In the genomic region with DNA sequence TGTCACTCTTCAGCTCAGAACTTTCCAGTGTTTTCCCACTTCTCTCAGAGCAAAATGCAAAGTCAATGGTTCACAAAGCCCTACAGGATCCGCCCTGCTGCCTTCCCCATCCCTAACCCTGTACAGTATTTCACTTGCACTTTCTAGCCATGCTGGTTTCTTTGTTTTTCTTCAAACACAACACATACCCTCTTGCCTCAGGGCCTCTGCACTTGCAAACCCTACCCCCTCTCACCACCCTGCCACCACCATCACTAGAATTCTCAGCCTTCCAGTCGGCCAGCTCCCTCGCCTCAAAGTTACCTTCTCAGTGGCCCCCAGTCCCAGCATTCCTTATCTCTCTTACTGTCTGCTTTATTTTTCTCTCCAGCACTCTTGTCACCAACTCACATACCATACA, we compare ENCODE assay signal across 28 cellular contexts. TPM values are rescaled to one million over a fixed set of nuclear protein-coding genes. Genes with fewer than 3 reads are reported as not detected.
A peak's percentile ranks its signal among the peaks of the same experiment; 100 is the strongest.
DNase-seq lines count a peak whose midpoint lies in the region; ATAC-seq and TF ChIP-seq lines count a peak whose summit lies in the region.
"Had no signal": no experiment of that assay in that cellular context is flagged by ENCODE, and none has a peak within 500 bp of the region (broad histone marks: within the 10 kb centered on the region; RNA-seq: fewer than 3 reads in every experiment).

No MANE protein-coding gene starts in this region.

- H2AFZ ChIP-seq in PC-3 (ENCODE audit: low read length) (no peak overlapping the region), fibroblast of lung (ENCODE audit: low read length) (no peak overlapping the region)

- no peaks in the 10 kb centered on the region for H3K36me3 Mint-ChIP-seq in Calu3 (ENCODE audit: insufficient read depth, unreplicated experiment)
- no peaks in the 10 kb centered on the region for H3K36me3 Mint-ChIP-seq in progenitor cell of endocrine pancreas (ENCODE audit: insufficient read depth)
- H3K36me3 Mint-ChIP-seq: IgD-negative memory B cell; natural killer cell treated with Interleukin-12 subunit alpha and Interleukin-12 subunit beta and Interleukin-15 and Interleukin-18, amount 100 ng/mL, for 72 hours had no signal

- no peak for TF ChIP-seq CTCF in Calu3 (IDR thresholded peaks at IDR 0.05; ENCODE audit: unreplicated experiment)
- TF ChIP-seq CTCF in PC-3 (conservative IDR thresholded peaks at IDR 0.05; ENCODE audit: low read depth, low read length): no peak
- no peak for TF ChIP-seq CTCF in fibroblast of lung (conservative IDR thresholded peaks at IDR 0.05 in 1 of 2, IDR thresholded peaks at IDR 0.05 in 1 of 2; ENCODE audit: low read depth in 1 of 2, low read length in 2 of 2)
- no peak for TF ChIP-seq CTCF in progenitor cell of endocrine pancreas (IDR thresholded peaks at IDR 0.05; ENCODE audit: unreplicated experiment)

- H3K27me3 Mint-ChIP-seq in Calu3 (ENCODE audit: unreplicated experiment) (no peaks in the 10 kb centered on the region), progenitor cell of endocrine pancreas (no peaks in the 10 kb centered on the region)
- H3K27me3 Mint-ChIP-seq: IgD-negative memory B cell had no signal

- no peaks in the 10 kb centered on the region for H3K79me2 ChIP-seq in PC-3 (ENCODE audit: low read length)
- no peaks in the 10 kb centered on the region for H3K79me2 ChIP-seq in fibroblast of lung (ENCODE audit: control insufficient read depth, insufficient read depth, low read length)

- peak overlapping the region; percentile 24; the same call in 1 of the 2 replicates for H3K9ac ChIP-seq in PC-3 (ENCODE audit: low read length)
- H3K9ac ChIP-seq in fibroblast of lung (ENCODE audit: insufficient read depth, low read length): no peak overlapping the region
- H3K9ac ChIP-seq: BLaER1 had no signal

- H3K27me3 ChIP-seq in PC-3 (ENCODE audit: low read length): no peaks in the 10 kb centered on the region
- no peaks in the 10 kb centered on the region for H3K27me3 ChIP-seq in fibroblast of lung (ENCODE audit: control insufficient read depth, insufficient read depth, low read length)
- H3K27me3 ChIP-seq: BLaER1, brain microvascular endothelial cell, gastroesophageal sphincter, upper lobe of left lung had no signal

- POLR2A ChIA-PET in PC-3 (lab: Charles Lee; ENCODE audit: unreplicated experiment): interaction anchor here (0.6 kb wide), 1 partner anchor 471 kb away, joined by 4 read pairs; no protein-coding TSS in a partner anchor

- H3K9me3 Mint-ChIP-seq in Calu3 (ENCODE audit: low read depth, unreplicated experiment) (no peaks in the 10 kb centered on the region), progenitor cell of endocrine pancreas (ENCODE audit: low read depth) (no peaks in the 10 kb centered on the region)
- H3K9me3 Mint-ChIP-seq: IgD-negative memory B cell; natural killer cell treated with Interleukin-12 subunit alpha and Interleukin-12 subunit beta and Interleukin-15 and Interleukin-18, amount 100 ng/mL, for 72 hours had no signal

- CTCF ChIA-PET in Calu3 (lab: Charles Lee) (interaction anchor here (0.7 to 1.1 kb wide), 3 partner anchors 19 to 472 kb away, joined by 3 to 4 read pairs (median 3); no protein-coding TSS in a partner anchor), PC-3 (lab: Charles Lee) (no interaction called here)

- H3K4me1 ChIP-seq in PC-3 (ENCODE audit: insufficient read depth, low read length) (peaks cover 32% of the 10 kb centered on the region), fibroblast of lung (ENCODE audit: control insufficient read depth, extremely low read depth, insufficient read depth, low read length) (peaks cover 18% of the 10 kb centered on the region)
- H3K4me1 ChIP-seq: BLaER1 had no signal

- peak overlapping the region; percentile 79 for H3K27ac ChIP-seq in PC-3 (ENCODE audit: low read length)
- peak overlapping the region; percentile 30 for H3K27ac ChIP-seq in fibroblast of lung (ENCODE audit: insufficient read depth, low read length)
- H3K27ac ChIP-seq: BLaER1, brain microvascular endothelial cell, gastroesophageal sphincter, upper lobe of left lung had no signal

- H3K4me3 Mint-ChIP-seq in Calu3 (ENCODE audit: low read depth, unreplicated experiment) (no peak overlapping the region), progenitor cell of endocrine pancreas (ENCODE audit: low read depth) (no peak overlapping the region)
- H3K4me3 Mint-ChIP-seq: IgD-negative memory B cell; natural killer cell treated with Interleukin-12 subunit alpha and Interleukin-12 subunit beta and Interleukin-15 and Interleukin-18, amount 100 ng/mL, for 72 hours had no signal

- H3K9me2 ChIP-seq in PC-3 (replicated peaks; ENCODE audit: low read length): no peaks in the 10 kb centered on the region

- H3K27ac Mint-ChIP-seq in Calu3 (ENCODE audit: unreplicated experiment): peak overlapping the region; percentile 37
- peak overlapping the region; percentile 38 for H3K27ac Mint-ChIP-seq in progenitor cell of endocrine pancreas
- H3K27ac Mint-ChIP-seq: IgD-negative memory B cell; natural killer cell treated with Interleukin-12 subunit alpha and Interleukin-12 subunit beta and Interleukin-15 and Interleukin-18, amount 100 ng/mL, for 72 hours had no signal

- H3K4me3 ChIP-seq in PC-3 (ENCODE audit: low read length) (no peak overlapping the region), fibroblast of lung (replicated peaks in 1 of 4; ENCODE audit: control extremely low read depth in 1 of 4, insufficient read depth in 1 of 4, low read depth in 3 of 4, low read length in 4 of 4) (no peak overlapping the region)
- H3K4me3 ChIP-seq: BLaER1, gastroesophageal sphincter, upper lobe of left lung had no signal

- intact Hi-C loops in Calu3 (cut with micrococcal nuclease; ENCODE audit: unreplicated experiment) (loop anchor here (5.0 kb wide), 1 partner anchor 552 kb away; a partner anchor contains a TSS), PC-3 (cut with micrococcal nuclease) (loop anchor here (5.0 to 10.0 kb wide), 2 partner anchors 218 to 364 kb away; no protein-coding TSS in a partner anchor)

- H3K4me2 ChIP-seq in PC-3 (ENCODE audit: low read length) (peak overlapping the region; percentile 65), fibroblast of lung (ENCODE audit: extremely low read depth, insufficient read depth, low read length) (peak overlapping the region; percentile 30)
- H3K4me2 ChIP-seq: BLaER1 had no signal

- H3K9me3 ChIP-seq in PC-3 (ENCODE audit: low read length) (no peaks in the 10 kb centered on the region), fibroblast of lung (ENCODE audit: control insufficient read depth, insufficient read depth, low read depth, low read length) (no peaks in the 10 kb centered on the region)
- H3K9me3 ChIP-seq: BLaER1, Caco-2, gastroesophageal sphincter, upper lobe of left lung had no signal

- BruUV-seq in Calu3 (replicated peaks; lab: Mats Ljungman, UMichigan) (no TSS peak), PC-3 (replicated peaks; lab: Mats Ljungman, UMichigan) (no TSS peak)

- H3K36me3 ChIP-seq in PC-3 (ENCODE audit: low read depth, low read length): no peaks in the 10 kb centered on the region
- no peaks in the 10 kb centered on the region for H3K36me3 ChIP-seq in fibroblast of lung (ENCODE audit: control insufficient read depth, insufficient read depth, low read length)
- H3K36me3 ChIP-seq: BLaER1, brain microvascular endothelial cell, gastroesophageal sphincter, upper lobe of left lung had no signal

- H3F3A ChIP-seq in PC-3 (ENCODE audit: low read length, unreplicated experiment): no peaks in the 10 kb centered on the region

- peak; percentile 10 for ATAC-seq in PC-3
- ATAC-seq in HG02884 (IDR thresholded peaks at IDR 0.05; ENCODE audit: unreplicated experiment): no peak
- ATAC-seq in GM19467 (IDR thresholded peaks at IDR 0.05; ENCODE audit: unreplicated experiment): no peak
- ATAC-seq: gastroesophageal sphincter; natural killer cell treated with Interleukin-12 subunit alpha and Interleukin-12 subunit beta and Interleukin-15 and Interleukin-18, amount 100 ng/mL, for 72 hours; sciatic nerve had no signal

- H4K20me1 ChIP-seq in PC-3 (ENCODE audit: low read length) (no peaks in the 10 kb centered on the region), fibroblast of lung (ENCODE audit: control insufficient read depth, extremely low read depth, insufficient read depth, low read length) (no peaks in the 10 kb centered on the region)
- H4K20me1 ChIP-seq: BLaER1 had no signal

- H3K4me1 Mint-ChIP-seq in Calu3 (ENCODE audit: low read depth, unreplicated experiment) (peaks cover 29% of the 10 kb centered on the region), progenitor cell of endocrine pancreas (ENCODE audit: low read depth) (no peaks in the 10 kb centered on the region)

- DNase-seq in Calu3 (no peak), PC-3 (peak; percentile 28), fibroblast of lung (ENCODE audit: low read depth in 2 of 2) (peak in 1 of 2 donors; percentile 18), progenitor cell of endocrine pancreas (ENCODE audit: low spot score, unreplicated experiment) (no peak), amygdala (lab: John Stamatoyannopoulos, UW) (no peak), NOMO-1 (lab: John Stamatoyannopoulos, UW; ENCODE audit: unreplicated experiment in 2 of 2) (no peak)
- DNase-seq: activated CD4-positive, alpha-beta T cell treated with anti-CD3 and anti-CD28 coated beads, Interleukin-2, amount 50 U/mL, for 4 hours; activated CD4-positive, CD25-positive, alpha-beta regulatory T cell; activated gamma-delta T cell; DMS79 treated with DMSO at 0.1 percent for 48 hours; effector CD4-positive, alpha-beta T cell; H7; NCI-H2081 treated with DMSO at 0.1 percent for 48 hours; NCI-H345; NCI-H774; Right ventricle myocardium superior; upper lobe of left lung had no signal

RNA-seq across cellular contexts. Expression of a gene that starts 17.6 kb away (rescaled TPM):
- total RNA-seq in Calu3 (2022) (not detected in 2 replicates), PC-3 (2014; rRNA removed) (not detected in 2 replicates), fibroblast of lung (not detected in 2 replicates), progenitor cell of endocrine pancreas (not detected in 2 replicates)
- 0.06 and 0.24 TPM in 2 replicates for polyA plus RNA-seq in fibroblast of lung
- polyA plus RNA-seq in fibroblast of lung (2012): 0.07 and 0.14 TPM in 2 replicates
- polyA minus RNA-seq in fibroblast of lung (ENCODE audit: low replicate concordance): not detected in 2 replicates
- total RNA-seq: Caco-2; gastroesophageal sphincter; H7; liver; natural killer cell treated with Interleukin-12 subunit alpha and Interleukin-12 subunit beta and Interleukin-15 and Interleukin-18, amount 100 ng/mL, for 72 hours; sciatic nerve; upper lobe of left lung had no signal
- polyA plus RNA-seq: IgD-negative memory B cell, liver had no signal

RNA-seq across cellular contexts. Expression of a gene that starts 33.8 kb away (rescaled TPM):
- total RNA-seq in Calu3 (2022): not detected in 2 replicates
- total RNA-seq in PC-3 (2014; rRNA removed): not detected in 2 replicates
- total RNA-seq in fibroblast of lung: not detected in 2 replicates
- polyA plus RNA-seq in fibroblast of lung: not detected in 2 replicates
- not detected in 2 replicates for polyA plus RNA-seq in fibroblast of lung (2012)
- polyA minus RNA-seq in fibroblast of lung (ENCODE audit: low replicate concordance): not detected in 2 replicates
- total RNA-seq in progenitor cell of endocrine pancreas: not detected in 2 replicates
- total RNA-seq: Caco-2; esophagus mucosa; gastroesophageal sphincter; H7; natural killer cell treated with Interleukin-12 subunit alpha and Interleukin-12 subunit beta and Interleukin-15 and Interleukin-18, amount 100 ng/mL, for 72 hours; Right ventricle myocardium superior; upper lobe of left lung had no signal
- polyA plus RNA-seq: liver had no signal
